ENCODE assay signal across 10 cellular contexts in genomic region chr19:17616961-17617806, GRCh38.
DNase-seq lines count a peak whose midpoint lies in the region; ATAC-seq, FAIRE-seq and TF ChIP-seq lines count a peak whose summit lies in the region.
"Had no signal": no experiment of that assay in that cellular context is flagged by ENCODE, and none has a peak within 500 bp of the region (broad histone marks: within the 10 kb centered on the region; RNA-seq: fewer than 3 reads in every experiment).

No MANE protein-coding gene starts in this region.

- intact Hi-C loops in lower lobe of right lung (cut with DNase I) (no loop called here), upper lobe of right lung (cut with DNase I) (no loop called here), dorsolateral prefrontal cortex (cut with DNase I) (no loop called here)

- FAIRE-seq in GM12892 (lab: Jason Lieb, UNC) = no peak

- no peaks in the 10 kb centered on the region for H3K36me3 ChIP-seq in lower lobe of right lung
- H3K36me3 ChIP-seq in upper lobe of right lung = no peaks in the 10 kb centered on the region

- peak; percentile 55 for DNase-seq in COLO829 (ENCODE audit: low spot score)
- DNase-seq in HPDE6-E6E7 (ENCODE audit: extremely low spot score) = peak; percentile 22
- peak; percentile 7 for DNase-seq in astrocyte of the hippocampus (ENCODE audit: low read depth, low spot score)
- DNase-seq in lower lobe of right lung = no peak
- DNase-seq in upper lobe of right lung = no peak
- DNase-seq in NCI-H1417 treated with DMSO at 0.1 percent for 48 hours (lab: John Stamatoyannopoulos, UW) = no peak
- no peak for DNase-seq in dorsolateral prefrontal cortex
- no peak for DNase-seq in GM12892 (ENCODE audit: insufficient read length)
- DNase-seq: activated CD4-positive, alpha-beta T cell treated with anti-CD3 and anti-CD28 coated beads for 4 hours; NCI-H1930 had no signal

- H3K4me3 ChIP-seq in lower lobe of right lung (peak overlapping the region; percentile 19), upper lobe of right lung (no peak overlapping the region), dorsolateral prefrontal cortex (peak overlapping the region in 2 of 59 donors; percentile 6 to 9)

- TF ChIP-seq CTCF in lower lobe of right lung (IDR thresholded peaks at IDR 0.05) = no peak
- no peak for TF ChIP-seq CTCF in upper lobe of right lung (IDR thresholded peaks at IDR 0.05)
- TF ChIP-seq CTCF in dorsolateral prefrontal cortex (IDR thresholded peaks at IDR 0.05 in 54 of 56, conservative IDR thresholded peaks at IDR 0.05 in 2 of 56; ENCODE audit: low read depth in 1 of 56, partially characterized antibody in 56 of 56) = no peak

- peaks cover 13% of the 10 kb centered on the region for H3K27me3 ChIP-seq in lower lobe of right lung (ENCODE audit: low read depth)
- H3K27me3 ChIP-seq in upper lobe of right lung = peaks cover 13% of the 10 kb centered on the region
- H3K27me3 ChIP-seq in dorsolateral prefrontal cortex = peaks cover 0 to 6% (median 0%) of the 10 kb centered on the region in 45 donors

- no peak for TF ChIP-seq POLR2A in GM12892 (IDR thresholded peaks at IDR 0.05; ENCODE audit: low read depth, low read length)

- H3K9me3 ChIP-seq in lower lobe of right lung = peaks cover 9% of the 10 kb centered on the region
- no peaks in the 10 kb centered on the region for H3K9me3 ChIP-seq in upper lobe of right lung

- ATAC-seq in lower lobe of right lung (peak in 1 of 2 donors; percentile 40), upper lobe of right lung (no peak)

- H3K27ac ChIP-seq in lower lobe of right lung = no peak overlapping the region
- H3K27ac ChIP-seq in upper lobe of right lung = no peak overlapping the region
- H3K27ac ChIP-seq in dorsolateral prefrontal cortex = no peak overlapping the region

- no peaks in the 10 kb centered on the region for H3K4me1 ChIP-seq in lower lobe of right lung
- H3K4me1 ChIP-seq in upper lobe of right lung = no peaks in the 10 kb centered on the region

Comparison
In these comparisons a context has a peak if more than half of its experiments do, and no peak if none do; other contexts are left out.
1. DNase-seq: peak in COLO829 (single experiment), HPDE6-E6E7 (single experiment) and astrocyte of the hippocampus (single experiment); none in lower lobe of right lung (single experiment), upper lobe of right lung (single experiment), NCI-H1417 treated with DMSO at 0.1 percent for 48 hours (single experiment), dorsolateral prefrontal cortex (0 of 10) and GM12892 (single experiment).